Comparison of ENCODE assay signal across 8 cellular contexts in genomic region chr11:68040957-68041591, GRCh38. TPM values are rescaled to one million over a fixed set of nuclear protein-coding genes. Genes with fewer than 3 reads are reported as not detected.
DNase-seq lines count a peak whose midpoint lies in the region; ATAC-seq, FAIRE-seq and TF ChIP-seq lines count a peak whose summit lies in the region.

No MANE protein-coding gene starts in this region.

- H3K27me3 ChIP-seq in astrocyte (ENCODE audit: insufficient read depth, low read length) = no peaks in the 10 kb centered on the region
- H3K27me3 ChIP-seq in mesenchymal stem cell (ENCODE audit: control insufficient read depth in 1 of 2, insufficient read depth in 1 of 2, low read length in 2 of 2) = no peaks in the 10 kb centered on the region

- peak overlapping the region; percentile 89 for H2BK120ac ChIP-seq in mesenchymal stem cell (ENCODE audit: low read depth, low read length)

- no peaks in the 10 kb centered on the region for H3K36me3 Mint-ChIP-seq in activated naive CD4-positive, alpha-beta T cell treated with anti-CD3 and anti-CD28 coated beads, Interleukin-2, amount 50 U/mL, for 24 hours
- peaks cover 2% of the 10 kb centered on the region for H3K36me3 Mint-ChIP-seq in astrocyte (ENCODE audit: low read depth, unreplicated experiment)

- H3K4me1 Mint-ChIP-seq in activated naive CD4-positive, alpha-beta T cell treated with anti-CD3 and anti-CD28 coated beads, Interleukin-2, amount 50 U/mL, for 24 hours = peaks cover 15% of the 10 kb centered on the region
- peaks cover 4% of the 10 kb centered on the region for H3K4me1 Mint-ChIP-seq in astrocyte (ENCODE audit: low read depth, unreplicated experiment)

- H2AK5ac ChIP-seq in mesenchymal stem cell (ENCODE audit: low read length, severe bottlenecking) = peak overlapping the region; percentile 95

- H4K20me1 ChIP-seq in astrocyte (ENCODE audit: insufficient read depth, low read length) = peaks cover 21% of the 10 kb centered on the region

- peak overlapping the region; percentile 87 for H4K8ac ChIP-seq in mesenchymal stem cell (ENCODE audit: low read length)

- H3K4me2 ChIP-seq in astrocyte (ENCODE audit: low read length) = peak overlapping the region; percentile 88
- H3K4me2 ChIP-seq in mesenchymal stem cell (ENCODE audit: low read length, poor library complexity, severe bottlenecking) = peak overlapping the region; percentile 86

- H3K27ac ChIP-seq in astrocyte (ENCODE audit: low read depth, low read length) (peak overlapping the region; percentile 56), mesenchymal stem cell (ENCODE audit: low read length, poor library complexity, severe bottlenecking) (peak overlapping the region; percentile 73), urinary bladder (ENCODE audit: low read depth) (peak overlapping the region; percentile 88)

- peak overlapping the region; percentile 4 to 59 for H2BK12ac ChIP-seq in mesenchymal stem cell (ENCODE audit: low read length in 2 of 2)

- H3K27ac Mint-ChIP-seq in activated naive CD4-positive, alpha-beta T cell treated with anti-CD3 and anti-CD28 coated beads, Interleukin-2, amount 50 U/mL, for 24 hours = no peak overlapping the region
- H3K27ac Mint-ChIP-seq in astrocyte (ENCODE audit: unreplicated experiment) = no peak overlapping the region

- H3K4me3 ChIP-seq in astrocyte (ENCODE audit: insufficient read depth, low read depth, low read length) = peak overlapping the region; percentile 44
- H3K4me3 ChIP-seq in mesenchymal stem cell (ENCODE audit: insufficient read depth in 1 of 2, low read depth in 1 of 2, low read length in 2 of 2) = peak overlapping the region; percentile 52 to 91
- H3K4me3 ChIP-seq in urinary bladder (ENCODE audit: low read depth, low read length) = peak overlapping the region; percentile 70

- FAIRE-seq in astrocyte (lab: Jason Lieb, UNC) = no peak

- H3K9me3 Mint-ChIP-seq in activated naive CD4-positive, alpha-beta T cell treated with anti-CD3 and anti-CD28 coated beads, Interleukin-2, amount 50 U/mL, for 24 hours = no peaks in the 10 kb centered on the region
- H3K9me3 Mint-ChIP-seq in astrocyte (ENCODE audit: unreplicated experiment) = no peaks in the 10 kb centered on the region

- H3K27me3 Mint-ChIP-seq in activated naive CD4-positive, alpha-beta T cell treated with anti-CD3 and anti-CD28 coated beads, Interleukin-2, amount 50 U/mL, for 24 hours = no peaks in the 10 kb centered on the region
- no peaks in the 10 kb centered on the region for H3K27me3 Mint-ChIP-seq in astrocyte (ENCODE audit: low read depth, unreplicated experiment)

- ATAC-seq in GM19324 (IDR thresholded peaks at IDR 0.05; ENCODE audit: low FRiP score, unreplicated experiment) = no peak
- no peak for ATAC-seq in GM21717 (IDR thresholded peaks at IDR 0.05; ENCODE audit: unreplicated experiment)
- no peak for ATAC-seq in HG03460 (IDR thresholded peaks at IDR 0.05; ENCODE audit: unreplicated experiment)

- WGBS in mesenchymal stem cell = 88% methylated on average over 22 of the region's 23 CpGs
- WGBS in urinary bladder = 80% methylated on average over 23 of the region's 23 CpGs

- H3K4ac ChIP-seq in mesenchymal stem cell (ENCODE audit: low read depth in 1 of 2, low read length in 2 of 2) = peak overlapping the region; percentile 90 to 98

- H2AFZ ChIP-seq in astrocyte (ENCODE audit: low read depth, low read length) = no peak overlapping the region
- no peak overlapping the region for H2AFZ ChIP-seq in mesenchymal stem cell (ENCODE audit: low read depth, low read length)

- H3K9ac ChIP-seq in astrocyte (ENCODE audit: low read length) = peak overlapping the region; percentile 75
- peak overlapping the region; percentile 95 for H3K9ac ChIP-seq in mesenchymal stem cell (ENCODE audit: low read length)

- H4K91ac ChIP-seq in mesenchymal stem cell (ENCODE audit: low read length) = peak overlapping the region; percentile 94

- H3K14ac ChIP-seq in mesenchymal stem cell (ENCODE audit: low read length in 2 of 2) = peak overlapping the region in 1 of 2 experiments; percentile 94

- H3K18ac ChIP-seq in mesenchymal stem cell (ENCODE audit: low read depth in 1 of 2, low read length in 2 of 2) = peak overlapping the region; percentile 90 to 95

- peak overlapping the region; percentile 19 for H3K4me3 Mint-ChIP-seq in activated naive CD4-positive, alpha-beta T cell treated with anti-CD3 and anti-CD28 coated beads, Interleukin-2, amount 50 U/mL, for 24 hours
- H3K4me3 Mint-ChIP-seq in astrocyte (ENCODE audit: unreplicated experiment) = no peak overlapping the region

- TF ChIP-seq CTCF in astrocyte (IDR thresholded peaks at IDR 0.05; ENCODE audit: insufficient read depth, low read depth, low read length) = no peak

- H3K36me3 ChIP-seq in astrocyte (ENCODE audit: insufficient read depth, low read length) = no peaks in the 10 kb centered on the region
- peaks cover 29 to 59% of the 10 kb centered on the region in 2 experiments for H3K36me3 ChIP-seq in mesenchymal stem cell (ENCODE audit: control insufficient read depth in 1 of 2, insufficient read depth in 2 of 2, low read depth in 1 of 2, low read length in 2 of 2)
- peaks cover 1% of the 10 kb centered on the region for H3K36me3 ChIP-seq in urinary bladder (ENCODE audit: insufficient read depth)

- H2BK15ac ChIP-seq in mesenchymal stem cell (ENCODE audit: low read depth, poor library complexity, severe bottlenecking) = peak overlapping the region; percentile 63

- peaks cover 17% of the 10 kb centered on the region for H3K79me1 ChIP-seq in mesenchymal stem cell (replicated peaks; ENCODE audit: low read length, poor library complexity, severe bottlenecking)

- H2BK5ac ChIP-seq in mesenchymal stem cell (ENCODE audit: low read depth, low read length, poor library complexity, severe bottlenecking) = peak overlapping the region; percentile 60

- peaks cover 35% of the 10 kb centered on the region for H3K79me2 ChIP-seq in astrocyte (ENCODE audit: insufficient read depth, low read length)

- peaks cover 34% of the 10 kb centered on the region for H3K4me1 ChIP-seq in astrocyte (ENCODE audit: insufficient read depth, low read length)
- H3K4me1 ChIP-seq in mesenchymal stem cell (ENCODE audit: control insufficient read depth, insufficient read depth, low read depth, low read length) = peaks cover 70% of the 10 kb centered on the region
- H3K4me1 ChIP-seq in urinary bladder (ENCODE audit: insufficient read depth) = no peaks in the 10 kb centered on the region

- peak overlapping the region in 1 of 2 experiments; percentile 28 for H3K23ac ChIP-seq in mesenchymal stem cell (ENCODE audit: low read length in 2 of 2)

- H3K9me3 ChIP-seq in astrocyte (ENCODE audit: insufficient read depth, low read depth, low read length) (no peaks in the 10 kb centered on the region), mesenchymal stem cell (ENCODE audit: control insufficient read depth, low read length) (no peaks in the 10 kb centered on the region)

- DNase-seq in activated naive CD4-positive, alpha-beta T cell (lab: John Stamatoyannopoulos, UW) = no peak
- DNase-seq in astrocyte (ENCODE audit: low read depth) (no peak), mesenchymal stem cell (no peak)

RNA-seq across cellular contexts. Expression of gene TCIRG1, which starts 2.2 kb away (rescaled TPM):
- total RNA-seq in astrocyte = 55.1 and 56.5 TPM in 2 replicates
- polyA plus RNA-seq in mesenchymal stem cell (2013, experiment 1 of 2) = 84.2 TPM
- 79.4 TPM for polyA plus RNA-seq in mesenchymal stem cell (2013, experiment 2 of 2)
- total RNA-seq in urinary bladder = 43.4 TPM
- polyA plus RNA-seq in urinary bladder = 108 TPM

RNA-seq across cellular contexts. Expression of gene NDUFS8, which starts 10.6 kb away (rescaled TPM):
- 159 and 170 TPM in 2 replicates for total RNA-seq in astrocyte
- polyA plus RNA-seq in mesenchymal stem cell (2013, experiment 1 of 2) = 104 TPM
- polyA plus RNA-seq in mesenchymal stem cell (2013, experiment 2 of 2) = 106 TPM
- 57.0 TPM for total RNA-seq in urinary bladder
- polyA plus RNA-seq in urinary bladder = 172 TPM

RNA-seq across cellular contexts. Expression of gene ALDH3B1, which starts 30.9 kb away (rescaled TPM):
- 1.1 and 1.3 TPM in 2 replicates for total RNA-seq in astrocyte
- polyA plus RNA-seq in mesenchymal stem cell (2013, experiment 1 of 2) = 22.4 TPM
- 22.5 TPM for polyA plus RNA-seq in mesenchymal stem cell (2013, experiment 2 of 2)
- 4.6 TPM for total RNA-seq in urinary bladder
- polyA plus RNA-seq in urinary bladder = 14.4 TPM

RNA-seq across cellular contexts. Expression of gene UNC93B1, which starts 37.2 kb away (rescaled TPM):
- 37.3 and 39.6 TPM in 2 replicates for total RNA-seq in astrocyte
- polyA plus RNA-seq in mesenchymal stem cell (2013, experiment 1 of 2) = 12.1 TPM
- polyA plus RNA-seq in mesenchymal stem cell (2013, experiment 2 of 2) = 11.5 TPM
- total RNA-seq in urinary bladder = 20.5 TPM
- 34.9 TPM for polyA plus RNA-seq in urinary bladder
